In the genomic region with DNA sequence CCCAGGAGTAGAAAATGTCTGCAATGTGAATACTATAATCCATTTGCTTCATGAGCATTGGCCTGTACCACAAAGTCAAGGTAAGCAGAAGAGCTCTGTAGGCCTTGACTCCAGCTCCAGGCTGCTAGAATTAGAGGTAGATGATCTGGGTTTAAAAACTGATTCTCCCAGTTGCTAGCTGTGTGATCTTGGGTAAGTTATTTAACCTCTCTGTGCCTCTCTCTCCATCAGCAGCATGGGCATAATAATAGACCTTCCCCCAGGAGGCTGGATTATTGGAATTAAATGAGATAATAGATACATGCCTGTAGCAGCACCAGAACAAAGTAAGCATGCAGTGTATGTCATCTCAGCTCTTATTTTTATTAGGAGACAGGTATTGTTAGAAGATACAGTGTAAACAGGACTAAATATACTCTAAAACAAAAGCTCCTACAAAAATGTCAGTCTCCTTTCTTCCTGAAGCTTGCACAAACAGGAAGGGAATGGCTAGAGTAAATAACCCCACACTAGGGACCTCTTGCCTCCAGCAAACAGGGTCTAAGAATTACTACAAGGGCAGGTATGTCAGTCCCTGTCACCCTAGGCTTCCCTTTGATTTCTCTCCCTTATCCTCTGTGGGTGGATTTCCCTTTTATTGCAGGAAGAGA, we compare ENCODE assay signal across 24 cellular contexts. TPM values are rescaled to one million over a fixed set of nuclear protein-coding genes. Genes with fewer than 3 reads are reported as not detected.
DNase-seq lines count a peak whose midpoint lies in the region; FAIRE-seq and TF ChIP-seq lines count a peak whose summit lies in the region.
"Had no signal": no experiment of that assay in that cellular context is flagged by ENCODE, and none has a peak within 500 bp of the region (broad histone marks: within the 10 kb centered on the region; RNA-seq: fewer than 3 reads in every experiment).

No MANE protein-coding gene starts in this region.

- H3K4me3 Mint-ChIP-seq in Calu3 (ENCODE audit: low read depth, unreplicated experiment), result no peak overlapping the region
- H3K4me3 Mint-ChIP-seq in HFFc6, result no peak overlapping the region
- H3K4me3 Mint-ChIP-seq: B cell; CD8-positive, alpha-beta T cell had no signal

- peak; percentile 53 for FAIRE-seq in H54 (lab: Jason Lieb, UNC)
- FAIRE-seq: H1 had no signal

- no peaks in the 10 kb centered on the region for H3K36me3 ChIP-seq in osteoblast (ENCODE audit: insufficient read depth, low read length)
- H3K36me3 ChIP-seq: MG63 had no signal

- H3K27ac ChIP-seq in VCaP (peak overlapping the region; percentile 25), osteoblast (ENCODE audit: low read depth, low read length) (no peak overlapping the region)
- H3K27ac ChIP-seq: 22Rv1, C4-2B had no signal

- H3K9me3 ChIP-seq in osteoblast (ENCODE audit: low read depth, low read length), result no peaks in the 10 kb centered on the region
- H3K9me3 ChIP-seq: Caco-2, MG63 had no signal

- H3K9me3 Mint-ChIP-seq in Calu3 (ENCODE audit: low read depth, unreplicated experiment) (no peaks in the 10 kb centered on the region), HFFc6 (no peaks in the 10 kb centered on the region)
- H3K9me3 Mint-ChIP-seq: CD8-positive, alpha-beta T cell had no signal

- H3K27me3 Mint-ChIP-seq in Calu3 (ENCODE audit: unreplicated experiment) (no peaks in the 10 kb centered on the region), HFFc6 (ENCODE audit: insufficient read depth) (peaks cover 2% of the 10 kb centered on the region; the same call in 1 of the 2 replicates)
- H3K27me3 Mint-ChIP-seq: B cell had no signal

- CTCF ChIA-PET in Calu3 (lab: Charles Lee), result interaction anchor here (0.6 kb wide), 1 partner anchor 58 kb away, joined by 4 read pairs; a partner anchor contains a TSS

- no peak for TF ChIP-seq POLR2A in H54 (IDR thresholded peaks at IDR 0.05; ENCODE audit: low read depth, low read length)

- no peak overlapping the region for H3K4me3 ChIP-seq in osteoblast (ENCODE audit: insufficient read depth, low read length)
- H3K4me3 ChIP-seq: MG63 had no signal

- no peak overlapping the region for H2AFZ ChIP-seq in osteoblast (ENCODE audit: low read length)

- no peaks in the 10 kb centered on the region for H3K36me3 Mint-ChIP-seq in Calu3 (ENCODE audit: insufficient read depth, unreplicated experiment)
- H3K36me3 Mint-ChIP-seq in HFFc6 (ENCODE audit: low read depth), result no peaks in the 10 kb centered on the region
- H3K36me3 Mint-ChIP-seq: CD8-positive, alpha-beta T cell had no signal

- DNase-seq in DMS153 (lab: John Stamatoyannopoulos, UW) (peak; percentile 75), DMS153 treated with DMSO at 0.1 percent for 48 hours (lab: John Stamatoyannopoulos, UW; ENCODE audit: unreplicated experiment) (no peak), H54 (ENCODE audit: insufficient read length, low spot score) (no peak), NCI-H2029 treated with DMSO at 0.1 percent for 48 hours (lab: John Stamatoyannopoulos, UW) (peak; percentile 5), osteoblast (ENCODE audit: insufficient read length, low spot score, missing footprints) (no peak), Calu3 (no peak), HFFc6 (no peak)
- DNase-seq: CD8-positive, alpha-beta T cell; DMS 273 treated with DMSO at 0.1 percent for 48 hours; KG1; MG63; NCI-H1105 treated with DMSO at 0.1 percent for 48 hours; NCI-H187 treated with DMSO at 0.1 percent for 48 hours; NCI-H82; NK-92 treated with Interleukin-12 subunit alpha and Interleukin-12 subunit beta, amount 100 ng/mL, for 24 hours; Right ventricle myocardium superior; RPMI8226; T-helper 9 cell had no signal

- no peak overlapping the region for H3K4me2 ChIP-seq in osteoblast (ENCODE audit: insufficient read depth, low read length)

- H3K4me1 Mint-ChIP-seq in Calu3 (ENCODE audit: low read depth, unreplicated experiment), result no peaks in the 10 kb centered on the region
- H3K4me1 Mint-ChIP-seq in HFFc6 (ENCODE audit: low read depth), result no peaks in the 10 kb centered on the region
- H3K4me1 Mint-ChIP-seq: B cell had no signal

- no peaks in the 10 kb centered on the region for H4K20me1 ChIP-seq in osteoblast (ENCODE audit: insufficient read depth, low read length)

- no peaks in the 10 kb centered on the region for H3K27me3 ChIP-seq in osteoblast (ENCODE audit: insufficient read depth, low read length)
- H3K27me3 ChIP-seq: MG63 had no signal

- intact Hi-C loops in Calu3 (cut with micrococcal nuclease; ENCODE audit: unreplicated experiment), result no loop called here

- H3K27ac Mint-ChIP-seq in Calu3 (ENCODE audit: unreplicated experiment) (no peak overlapping the region), HFFc6 (no peak overlapping the region)
- H3K27ac Mint-ChIP-seq: B cell; CD8-positive, alpha-beta T cell had no signal

- no peaks in the 10 kb centered on the region for H3K79me2 ChIP-seq in osteoblast (ENCODE audit: insufficient read depth, low read length)

- BruUV-seq in Calu3 (replicated peaks; lab: Mats Ljungman, UMichigan), result no TSS peak

- TF ChIP-seq CTCF in VCaP (conservative IDR thresholded peaks at IDR 0.05), result no peak
- no peak for TF ChIP-seq CTCF in osteoblast (IDR thresholded peaks at IDR 0.05; ENCODE audit: extremely low read depth, low read depth, low read length)
- no peak for TF ChIP-seq CTCF in Calu3 (IDR thresholded peaks at IDR 0.05; ENCODE audit: unreplicated experiment)
- TF ChIP-seq CTCF in HFFc6 (IDR thresholded peaks at IDR 0.05), result no peak

- no peaks in the 10 kb centered on the region for H3K4me1 ChIP-seq in osteoblast (ENCODE audit: insufficient read depth, low read length)
- H3K4me1 ChIP-seq: Caco-2 had no signal

RNA-seq across cellular contexts. Expression of a gene that starts 57.5 kb away (rescaled TPM):
- total RNA-seq in osteoblast (175 and 182 TPM in 2 replicates), Calu3 (2022) (56.0 and 69.5 TPM in 2 replicates)
- 100 to 1,000 TPM in 1 of 6 experiments, 10 to 100 TPM in 5; 56.5 to 102 (median 61.9) TPM for total RNA-seq in HFFc6 (2021; fragmentation: NEBNext Ultra II Directional; extraction: Animal tissue kit (Norgen Biotek cat#: 25700))

Comparison
In these comparisons a context has a peak if more than half of its experiments do, and no peak if none do; other contexts are left out.
1. DNase-seq: peak in DMS153 (single experiment) and NCI-H2029 treated with DMSO at 0.1 percent for 48 hours (single experiment); none in DMS153 treated with DMSO at 0.1 percent for 48 hours (single experiment), H54 (single experiment), osteoblast (single experiment), Calu3 (single experiment) and HFFc6 (single experiment).